17 cellular contexts compared by ENCODE assay signal in genomic region chr5:42836070-42836769, GRCh38.
"Had no signal": no experiment of that assay in that cellular context is flagged by ENCODE, and none has a peak within 500 bp of the region (broad histone marks: within the 10 kb centered on the region; RNA-seq: fewer than 3 reads in every experiment).

No MANE protein-coding gene starts in this region.

- ATAC-seq: heart left ventricle, psoas muscle had no signal

- H3K36me3 ChIP-seq: heart left ventricle, tibial nerve had no signal

- DNase-seq: central memory CD4-positive, alpha-beta T cell; cortex of kidney; dorsolateral prefrontal cortex; effector CD8-positive, alpha-beta T cell; hippocampal formation; mesendoderm; naive B cell; retina; small intestine; stimulated activated CD4-positive, alpha-beta T cell treated with anti-CD3 and anti-CD28 coated beads, Interleukin-12 subunit alpha, Interleukin-12 subunit beta, amount 100 ng/mL, for 4 hours; testis had no signal

- H3K4me1 Mint-ChIP-seq: naive B cell had no signal

- FAIRE-seq: frontal cortex, small intestine had no signal

- H3K27me3 ChIP-seq: dorsolateral prefrontal cortex, heart left ventricle, testis, tibial nerve had no signal

- H3K4me3 ChIP-seq: dorsolateral prefrontal cortex, heart left ventricle, psoas muscle, testis, tibial nerve had no signal

- H3K27ac Mint-ChIP-seq: nephron; stimulated activated naive CD8-positive, alpha-beta T cell treated with anti-CD3 and anti-CD28 coated beads, Interleukin-15, Interleukin-2, amounts not matched to agents 100 ng/mL and 50 ng/mL, for 24 hours had no signal

- H3K27ac ChIP-seq: dorsolateral prefrontal cortex, psoas muscle, testis, tibial nerve had no signal

- H3K9me3 ChIP-seq: psoas muscle, testis, tibial nerve had no signal

- H3K9me3 Mint-ChIP-seq: stimulated activated naive CD8-positive, alpha-beta T cell treated with anti-CD3 and anti-CD28 coated beads, Interleukin-15, Interleukin-2, amounts not matched to agents 100 ng/mL and 50 ng/mL, for 24 hours had no signal

- H3K4me3 Mint-ChIP-seq: naive B cell; nephron; stimulated activated naive CD8-positive, alpha-beta T cell treated with anti-CD3 and anti-CD28 coated beads, Interleukin-15, Interleukin-2, amounts not matched to agents 100 ng/mL and 50 ng/mL, for 24 hours had no signal

- H3K36me3 Mint-ChIP-seq: naive B cell had no signal
